Comparison of ENCODE assay signal across 18 cellular contexts in the genomic region with DNA sequence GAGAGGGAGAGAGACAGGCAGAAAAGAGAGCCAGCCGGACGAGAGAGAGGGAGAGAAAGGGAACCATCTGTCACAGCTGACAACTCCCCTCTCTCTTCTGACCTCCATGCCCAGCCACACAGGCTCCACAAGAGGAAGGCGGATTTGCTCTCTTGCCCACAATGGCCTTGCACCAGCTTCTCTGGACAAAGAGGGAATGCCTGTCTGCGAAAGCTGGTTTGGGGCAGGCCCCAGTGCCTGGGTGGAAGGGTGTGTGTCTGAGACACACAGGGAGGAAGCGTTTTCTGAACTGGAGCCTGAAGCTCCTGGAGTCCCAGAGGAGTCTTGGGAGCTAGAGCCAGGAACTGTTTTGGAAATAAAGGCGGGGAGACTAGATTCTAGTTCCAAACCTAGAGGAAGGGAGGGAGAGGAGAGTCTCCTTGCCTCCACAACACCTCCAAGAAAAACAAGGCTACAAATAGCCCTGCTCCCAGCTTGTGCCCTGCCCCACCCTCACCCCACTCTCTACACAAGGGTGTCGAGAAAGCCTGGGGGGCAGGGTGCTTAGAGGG. TPM values are rescaled to one million over a fixed set of nuclear protein-coding genes. Genes with fewer than 3 reads are reported as not detected.
DNase-seq lines count a peak whose midpoint lies in the region; ATAC-seq and TF ChIP-seq lines count a peak whose summit lies in the region.
"Had no signal": no experiment of that assay in that cellular context is flagged by ENCODE, and none has a peak within 500 bp of the region (broad histone marks: within the 10 kb centered on the region; RNA-seq: fewer than 3 reads in every experiment).

No MANE protein-coding gene starts in this region.

- H2BK12ac ChIP-seq in mesenchymal stem cell (ENCODE audit: low read length in 2 of 2) = peak overlapping the region in 1 of 2 experiments; percentile 12

- intact Hi-C loops in IMR-90 (cut with micrococcal nuclease) = no loop called here
- intact Hi-C loops in esophagus muscularis mucosa (cut with DNase I) = no loop called here

- POLR2A ChIA-PET in IMR-90 (lab: Charles Lee; ENCODE audit: unreplicated experiment) (no interaction called here), RWPE1 (lab: Yijun Ruan, JAX; ENCODE audit: low non-redundant PET) (no interaction called here)

- no peak for TF ChIP-seq RAD21 in IMR-90 (IDR thresholded peaks at IDR 0.05; ENCODE audit: low read length)

- no peaks in the 10 kb centered on the region for H4K20me1 ChIP-seq in IMR-90 (ENCODE audit: insufficient read depth, low read length)

- ATAC-seq in IMR-90 (ENCODE audit: low read depth) = no peak
- ATAC-seq: foreskin keratinocyte; stimulated activated memory B cell treated with anti-CD40 and anti-IgM and Interleukin-4, amounts not matched to agents 10 μg/mL and 1 μg/mL and 100 μg/mL, for 72 hours had no signal

- dilution Hi-C loops in IMR-90 (cut with HindIII; ENCODE audit: low sequenced_read_pairs, unreplicated experiment) = loop anchor here (25.0 kb wide), 1 partner anchor 346 kb away; the partner anchor contains the start of gene TTC1

- H3K9me1 ChIP-seq in IMR-90 (ENCODE audit: insufficient read depth, low read length) = no peaks in the 10 kb centered on the region; the same call in 1 of the 2 replicates

- H3K27me3 ChIP-seq in IMR-90 (ENCODE audit: control insufficient read depth, insufficient read depth, low read length) (no peaks in the 10 kb centered on the region), esophagus muscularis mucosa (no peaks in the 10 kb centered on the region), mesenchymal stem cell (ENCODE audit: control insufficient read depth in 1 of 2, insufficient read depth in 1 of 2, low read length in 2 of 2) (no peaks in the 10 kb centered on the region), stomach smooth muscle (ENCODE audit: control insufficient read depth in 1 of 2, insufficient read depth in 2 of 2, low read length in 2 of 2) (no peaks in the 10 kb centered on the region)
- H3K27me3 ChIP-seq: colonic mucosa, foreskin keratinocyte had no signal

- H3K23ac ChIP-seq in IMR-90 (ENCODE audit: low read depth, low read length) (peak overlapping the region; percentile 24; the same call in 1 of the 2 replicates), mesenchymal stem cell (ENCODE audit: low read length in 2 of 2) (no peak overlapping the region)

- no peak for TF ChIP-seq EP300 in esophagus muscularis mucosa (IDR thresholded peaks at IDR 0.05)

- H3K4me1 ChIP-seq in IMR-90 (ENCODE audit: control insufficient read depth, insufficient read depth, low read length) = no peaks in the 10 kb centered on the region; the same call in 1 of the 2 replicates
- H3K4me1 ChIP-seq in esophagus muscularis mucosa = peaks cover 26 to 49% (median 44%) of the 10 kb centered on the region in 4 donors
- no peaks in the 10 kb centered on the region for H3K4me1 ChIP-seq in mesenchymal stem cell (ENCODE audit: control insufficient read depth, insufficient read depth, low read depth, low read length)
- peaks cover 32% of the 10 kb centered on the region for H3K4me1 ChIP-seq in stomach smooth muscle (ENCODE audit: control insufficient read depth, insufficient read depth, low read length)
- H3K4me1 ChIP-seq: colonic mucosa had no signal

- H3K14ac ChIP-seq in IMR-90 (replicated peaks; ENCODE audit: low read depth, low read length) (peak overlapping the region; percentile 72; the same call in 1 of the 2 replicates), mesenchymal stem cell (ENCODE audit: low read length in 2 of 2) (no peak overlapping the region)

- H3K9me3 Mint-ChIP-seq in HFFc6 = no peaks in the 10 kb centered on the region
- H3K9me3 Mint-ChIP-seq: activated naive CD4-positive, alpha-beta T cell treated with anti-CD3 and anti-CD28 coated beads, Interleukin-2, amount 50 U/mL, for 24 hours; H9; stimulated activated memory B cell treated with anti-CD40 and anti-IgM and Interleukin-4, amounts not matched to agents 10 μg/mL and 1 μg/mL and 100 μg/mL, for 72 hours had no signal

- no peak overlapping the region for H3K27ac ChIP-seq in IMR-90 (ENCODE audit: insufficient read depth, low read length)
- peak overlapping the region; percentile 66 to 77 (median 74) for H3K27ac ChIP-seq in esophagus muscularis mucosa (replicated peaks in 1 of 4)
- H3K27ac ChIP-seq in mesenchymal stem cell (ENCODE audit: low read length, poor library complexity, severe bottlenecking) = no peak overlapping the region
- H3K27ac ChIP-seq in stomach smooth muscle (ENCODE audit: low read length) = peak overlapping the region; percentile 80
- no peak overlapping the region for H3K27ac ChIP-seq in RWPE1
- H3K27ac ChIP-seq: colonic mucosa, foreskin keratinocyte had no signal

- H2AK9ac ChIP-seq in IMR-90 (replicated peaks; ENCODE audit: low read depth, low read length, poor library complexity) = no peak overlapping the region

- no peak for TF ChIP-seq CTCF in IMR-90 (conservative IDR thresholded peaks at IDR 0.05; ENCODE audit: low read depth, low read length)
- TF ChIP-seq CTCF in esophagus muscularis mucosa (IDR thresholded peaks at IDR 0.05) = no peak
- TF ChIP-seq CTCF in HFFc6 (IDR thresholded peaks at IDR 0.05) = no peak
- no peak for TF ChIP-seq CTCF in RWPE1 (conservative IDR thresholded peaks at IDR 0.05; ENCODE audit: low read depth)

- H3K9ac ChIP-seq in IMR-90 (ENCODE audit: low read depth, low read length) = no peak overlapping the region
- H3K9ac ChIP-seq in mesenchymal stem cell (ENCODE audit: low read length) = peak overlapping the region; percentile 43
- H3K9ac ChIP-seq in stomach smooth muscle (ENCODE audit: low read length in 2 of 2) = peak overlapping the region; percentile 50 to 64

- H2AFZ ChIP-seq in IMR-90 (replicated peaks; ENCODE audit: low read length, poor library complexity) (peak overlapping the region; percentile 28), mesenchymal stem cell (ENCODE audit: low read depth, low read length) (no peak overlapping the region)

- H2BK15ac ChIP-seq in IMR-90 (ENCODE audit: low read depth, low read length) = no peak overlapping the region
- peak overlapping the region; percentile 49 for H2BK15ac ChIP-seq in mesenchymal stem cell (ENCODE audit: low read depth, poor library complexity, severe bottlenecking)

- H3K4me3 Mint-ChIP-seq in HFFc6 = no peak overlapping the region
- H3K4me3 Mint-ChIP-seq: activated naive CD4-positive, alpha-beta T cell treated with anti-CD3 and anti-CD28 coated beads, Interleukin-2, amount 50 U/mL, for 24 hours; H9; stimulated activated memory B cell treated with anti-CD40 and anti-IgM and Interleukin-4, amounts not matched to agents 10 μg/mL and 1 μg/mL and 100 μg/mL, for 72 hours had no signal

- CTCF ChIA-PET in IMR-90 (lab: Yijun Ruan, JAX) (interaction anchor here (1.6 kb wide), 1 partner anchor 10 kb away, joined by 6 read pairs; no protein-coding TSS in a partner anchor), RWPE1 (lab: Yijun Ruan, JAX) (interaction anchor here (0.6 to 1.6 kb wide), 3 partner anchors 33 to 188 kb away, joined by 3 to 5 read pairs (median 3); no protein-coding TSS in a partner anchor)

- H2AK5ac ChIP-seq in IMR-90 (ENCODE audit: low read depth, low read length) (no peak overlapping the region), mesenchymal stem cell (ENCODE audit: low read length, severe bottlenecking) (no peak overlapping the region)

- peaks cover 5% of the 10 kb centered on the region; the same call in 1 of the 2 replicates for H3K4me1 Mint-ChIP-seq in HFFc6 (ENCODE audit: low read depth)
- H3K4me1 Mint-ChIP-seq: activated naive CD4-positive, alpha-beta T cell treated with anti-CD3 and anti-CD28 coated beads, Interleukin-2, amount 50 U/mL, for 24 hours; stimulated activated memory B cell treated with anti-CD40 and anti-IgM and Interleukin-4, amounts not matched to agents 10 μg/mL and 1 μg/mL and 100 μg/mL, for 72 hours had no signal

- H2BK120ac ChIP-seq in IMR-90 (ENCODE audit: low read depth, low read length) = no peak overlapping the region
- no peak overlapping the region for H2BK120ac ChIP-seq in mesenchymal stem cell (ENCODE audit: low read depth, low read length)

- H3K9me3 ChIP-seq in IMR-90 (ENCODE audit: control insufficient read depth, insufficient read depth, low read length) = no peaks in the 10 kb centered on the region
- no peaks in the 10 kb centered on the region for H3K9me3 ChIP-seq in esophagus muscularis mucosa
- no peaks in the 10 kb centered on the region for H3K9me3 ChIP-seq in mesenchymal stem cell (ENCODE audit: control insufficient read depth, low read length)
- H3K9me3 ChIP-seq in stomach smooth muscle (ENCODE audit: control insufficient read depth in 2 of 2, low read length in 2 of 2) = no peaks in the 10 kb centered on the region
- H3K9me3 ChIP-seq: colonic mucosa had no signal

- no peak for TF ChIP-seq POLR2A in IMR-90 (IDR thresholded peaks at IDR 0.05; ENCODE audit: low read depth, low read length)
- TF ChIP-seq POLR2A in esophagus muscularis mucosa (IDR thresholded peaks at IDR 0.05; ENCODE audit: low read depth) = no peak

- H4K91ac ChIP-seq in IMR-90 (ENCODE audit: insufficient read depth, low read depth, low read length) (no peak overlapping the region), mesenchymal stem cell (ENCODE audit: low read length) (no peak overlapping the region)

- H3K4ac ChIP-seq in IMR-90 (ENCODE audit: low read depth, low read length) = no peak overlapping the region
- no peak overlapping the region for H3K4ac ChIP-seq in mesenchymal stem cell (ENCODE audit: low read depth in 1 of 2, low read length in 2 of 2)

- H4K8ac ChIP-seq in IMR-90 (ENCODE audit: low read depth in 2 of 2, low read length in 2 of 2) (peak overlapping the region in 1 of 2 experiments; percentile 37; a peak in 1 of 4 replicates), mesenchymal stem cell (ENCODE audit: low read length) (no peak overlapping the region)

- H3K27ac Mint-ChIP-seq in HFFc6 = no peak overlapping the region
- H3K27ac Mint-ChIP-seq: activated naive CD4-positive, alpha-beta T cell treated with anti-CD3 and anti-CD28 coated beads, Interleukin-2, amount 50 U/mL, for 24 hours; H9; stimulated activated memory B cell treated with anti-CD40 and anti-IgM and Interleukin-4, amounts not matched to agents 10 μg/mL and 1 μg/mL and 100 μg/mL, for 72 hours had no signal

- no peak overlapping the region; the same call in 1 of the 2 replicates for H3K18ac ChIP-seq in IMR-90 (ENCODE audit: low read depth, low read length)
- H3K18ac ChIP-seq in mesenchymal stem cell (ENCODE audit: low read depth in 1 of 2, low read length in 2 of 2) = no peak overlapping the region

- H3K36me3 ChIP-seq in IMR-90 (ENCODE audit: control insufficient read depth, insufficient read depth, low read length) (no peaks in the 10 kb centered on the region), esophagus muscularis mucosa (peaks cover 0 to 3% (median 0%) of the 10 kb centered on the region in 4 donors), mesenchymal stem cell (ENCODE audit: control insufficient read depth in 1 of 2, insufficient read depth in 2 of 2, low read depth in 1 of 2, low read length in 2 of 2) (no peaks in the 10 kb centered on the region), stomach smooth muscle (ENCODE audit: control insufficient read depth in 2 of 2, insufficient read depth in 2 of 2, low read length in 2 of 2) (no peaks in the 10 kb centered on the region)
- H3K36me3 ChIP-seq: colonic mucosa had no signal

- H3K36me3 Mint-ChIP-seq in HFFc6 (ENCODE audit: low read depth) = no peaks in the 10 kb centered on the region
- H3K36me3 Mint-ChIP-seq: activated naive CD4-positive, alpha-beta T cell treated with anti-CD3 and anti-CD28 coated beads, Interleukin-2, amount 50 U/mL, for 24 hours; stimulated activated memory B cell treated with anti-CD40 and anti-IgM and Interleukin-4, amounts not matched to agents 10 μg/mL and 1 μg/mL and 100 μg/mL, for 72 hours had no signal

- BruUV-seq in IMR-90 (replicated peaks; lab: Mats Ljungman, UMichigan) = no TSS peak

- DNase-seq in IMR-90 (no peak), esophagus muscularis mucosa (ENCODE audit: extremely low spot score) (no peak), mesenchymal stem cell (no peak), HFFc6 (no peak), RWPE1 (ENCODE audit: low spot score) (no peak), NCI-H2081 (lab: John Stamatoyannopoulos, UW) (no peak), NCI-H1417 treated with DMSO at 0.1 percent for 48 hours (lab: John Stamatoyannopoulos, UW) (no peak)
- DNase-seq: colonic mucosa; foreskin keratinocyte; kidney; NCI-H1092 treated with DMSO at 0.1 percent for 48 hours; RPMI8226; stimulated activated CD4-positive, alpha-beta T cell treated with anti-CD3 and anti-CD28 coated beads, Interleukin-2, amount 100 ng/mL, for 24 hours; T1000 had no signal

- H3K79me1 ChIP-seq in IMR-90 (ENCODE audit: low read depth in 1 of 2, low read length in 2 of 2) = no peaks in the 10 kb centered on the region
- H3K79me1 ChIP-seq in mesenchymal stem cell (replicated peaks; ENCODE audit: low read length, poor library complexity, severe bottlenecking) = no peaks in the 10 kb centered on the region

- H2BK5ac ChIP-seq in IMR-90 (ENCODE audit: low read depth, low read length, poor library complexity, severe bottlenecking) (no peak overlapping the region), mesenchymal stem cell (ENCODE audit: low read depth, low read length, poor library complexity, severe bottlenecking) (no peak overlapping the region)

- in situ Hi-C loops in IMR-90 (cut with MboI; ENCODE audit: low sequenced_read_pairs) = no loop called here

- H3K4me2 ChIP-seq in IMR-90 (ENCODE audit: low read depth, low read length) = no peak overlapping the region; the same call in 1 of the 2 replicates
- no peak overlapping the region for H3K4me2 ChIP-seq in mesenchymal stem cell (ENCODE audit: low read length, poor library complexity, severe bottlenecking)

- H3K27me3 Mint-ChIP-seq in HFFc6 (ENCODE audit: insufficient read depth) = peaks cover 8% of the 10 kb centered on the region
- H3K27me3 Mint-ChIP-seq: activated naive CD4-positive, alpha-beta T cell treated with anti-CD3 and anti-CD28 coated beads, Interleukin-2, amount 50 U/mL, for 24 hours had no signal

- no peak overlapping the region for H3K4me3 ChIP-seq in IMR-90 (ENCODE audit: insufficient read depth, low read depth, low read length)
- H3K4me3 ChIP-seq in esophagus muscularis mucosa = peak overlapping the region; percentile 1 to 28 (median 25)
- peak overlapping the region in 1 of 2 experiments; percentile 3 for H3K4me3 ChIP-seq in mesenchymal stem cell (ENCODE audit: insufficient read depth in 1 of 2, low read depth in 1 of 2, low read length in 2 of 2)
- H3K4me3 ChIP-seq in stomach smooth muscle (ENCODE audit: low read length in 2 of 2) = peak overlapping the region; percentile 50 to 68
- H3K4me3 ChIP-seq: colonic mucosa had no signal

- no peak overlapping the region for H2BK20ac ChIP-seq in IMR-90 (ENCODE audit: low read depth, low read length)

- no peak overlapping the region; the same call in 1 of the 2 replicates for H4K5ac ChIP-seq in IMR-90 (ENCODE audit: low read depth, low read length)

- no peak overlapping the region for H3K56ac ChIP-seq in IMR-90 (ENCODE audit: extremely low read depth, insufficient read depth, low read length)

- no CpG with 5 or more reads among the region's 7 CpGs for WGBS in IMR-90 (ENCODE audit: extremely low coverage in 2 of 2, insufficient read length in 1 of 2), 2 experiments
- 37% methylated on average over 7 of the region's 7 CpGs for WGBS in esophagus muscularis mucosa
- 76% methylated on average over 6 of the region's 7 CpGs for WGBS in mesenchymal stem cell

RNA-seq across cellular contexts. Expression of gene C1QTNF2, which starts 12.5 kb away (rescaled TPM):
- total RNA-seq in IMR-90 (2012; rRNA removed) (0.72 and 0.83 TPM in 2 replicates), esophagus muscularis mucosa (1 to 10 TPM; 1.3 to 2.9 (median 2.5) TPM)
- polyA plus RNA-seq in IMR-90 (2012; rRNA removed) = 1.2 and 1.4 TPM in 2 replicates
- polyA plus RNA-seq in IMR-90 (2012; cell fraction: cytosol; rRNA removed) = 0.52 and 1.4 TPM in 2 replicates
- polyA plus RNA-seq in IMR-90 (2012; cell fraction: nucleus; rRNA removed; ENCODE audit: low replicate concordance) = 0.56 and 0.88 TPM in 2 replicates
- polyA plus RNA-seq in mesenchymal stem cell (2013, experiment 1 of 2) = 2.7 TPM
- polyA plus RNA-seq in mesenchymal stem cell (2013, experiment 2 of 2) = 2.7 TPM
- 1 to 10 TPM in 5 of 6 experiments, under 1 TPM in 1; 0.76 to 2.9 (median 2.6) TPM for total RNA-seq in HFFc6 (2021; fragmentation: NEBNext Ultra II Directional; extraction: Animal tissue kit (Norgen Biotek cat#: 25700))

RNA-seq across cellular contexts. Expression of gene FAM200C, which starts 41.9 kb away (rescaled TPM):
- total RNA-seq in IMR-90 (2012; rRNA removed) = 6.3 and 6.7 TPM in 2 replicates
- 1.1 and 1.7 TPM in 2 replicates for polyA plus RNA-seq in IMR-90 (2012; rRNA removed)
- polyA plus RNA-seq in IMR-90 (2012; cell fraction: cytosol; rRNA removed) = 0.33 and 0.62 TPM in 2 replicates
- polyA plus RNA-seq in IMR-90 (2012; cell fraction: nucleus; rRNA removed; ENCODE audit: low replicate concordance) = 0.42 and 3.8 TPM in 2 replicates
- 1 to 10 TPM; 3.0 to 9.6 (median 5.8) TPM for total RNA-seq in esophagus muscularis mucosa
- 1.2 TPM for polyA plus RNA-seq in mesenchymal stem cell (2013, experiment 1 of 2)
- polyA plus RNA-seq in mesenchymal stem cell (2013, experiment 2 of 2) = 1.3 TPM
- 1 to 10 TPM; 1.9 to 3.0 (median 2.6) TPM for total RNA-seq in HFFc6 (2021; fragmentation: NEBNext Ultra II Directional; extraction: Animal tissue kit (Norgen Biotek cat#: 25700))

RNA-seq across cellular contexts. Expression of gene CCNJL, which starts 45.6 kb away (rescaled TPM):
- total RNA-seq in IMR-90 (2012; rRNA removed) (2.0 and 2.8 TPM in 2 replicates), esophagus muscularis mucosa (1 to 10 TPM in 3 of 4 donors, under 1 TPM in 1; 0.83 to 2.5 (median 1.3) TPM)
- 3.8 and 5.3 TPM in 2 replicates for polyA plus RNA-seq in IMR-90 (2012; rRNA removed)
- polyA plus RNA-seq in IMR-90 (2012; cell fraction: cytosol; rRNA removed) = 2.4 and 3.1 TPM in 2 replicates
- polyA plus RNA-seq in IMR-90 (2012; cell fraction: nucleus; rRNA removed; ENCODE audit: low replicate concordance) = 2.2 and 2.7 TPM in 2 replicates
- 10.2 TPM for polyA plus RNA-seq in mesenchymal stem cell (2013, experiment 1 of 2)
- 9.4 TPM for polyA plus RNA-seq in mesenchymal stem cell (2013, experiment 2 of 2)
- not detected for total RNA-seq in HFFc6 (2021; fragmentation: NEBNext Ultra II Directional; extraction: Animal tissue kit (Norgen Biotek cat#: 25700))

Comparison
In these comparisons a context has a peak if more than half of its experiments do, and no peak if none do; other contexts are left out.
1. H3K27ac ChIP-seq: peak in esophagus muscularis mucosa (4 of 4) and stomach smooth muscle (single experiment); none in IMR-90 (single experiment), mesenchymal stem cell (single experiment) and RWPE1 (single experiment).